13 cellular contexts compared by ENCODE assay signal in genomic region chr3:60742606-60743145, GRCh38.
DNase-seq lines count a peak whose midpoint lies in the region; ATAC-seq, FAIRE-seq and TF ChIP-seq lines count a peak whose summit lies in the region.
"Had no signal": no experiment of that assay in that cellular context is flagged by ENCODE, and none has a peak within 500 bp of the region (broad histone marks: within the 10 kb centered on the region; RNA-seq: fewer than 3 reads in every experiment).

No MANE protein-coding gene starts in this region.

- no peaks in the 10 kb centered on the region for H3K27me3 ChIP-seq in bronchial epithelial cell (ENCODE audit: control insufficient read depth, insufficient read depth, low read length)
- H3K27me3 ChIP-seq in WERI-Rb-1 (ENCODE audit: insufficient read depth, low read depth, severe bottlenecking): no peaks in the 10 kb centered on the region

- H3K4me3 Mint-ChIP-seq in activated CD4-positive, alpha-beta T cell treated with anti-CD3 and anti-CD28 coated beads, Interleukin-2, amount 10 ng/mL, durations not matched to agents 7 days and 5 days: no peak overlapping the region
- H3K4me3 Mint-ChIP-seq in T-helper 17 cell: no peak overlapping the region

- H3K9me3 ChIP-seq in WERI-Rb-1 (ENCODE audit: severe bottlenecking): no peaks in the 10 kb centered on the region
- no peaks in the 10 kb centered on the region for H3K9me3 ChIP-seq in T-helper 17 cell (ENCODE audit: control insufficient read depth, low read length, poor library complexity, severe bottlenecking)

- POLR2A ChIA-PET in activated CD4-positive, alpha-beta T cell treated with anti-CD3 and anti-CD28 coated beads, Interleukin-2, amount 10 ng/mL, durations not matched to agents 7 days and 5 days (lab: Charles Lee): no interaction called here

- H3K36me3 ChIP-seq in bronchial epithelial cell (ENCODE audit: control insufficient read depth, insufficient read depth, low read length) (no peaks in the 10 kb centered on the region), WERI-Rb-1 (no peaks in the 10 kb centered on the region)

- CTCF ChIA-PET in activated CD4-positive, alpha-beta T cell treated with anti-CD3 and anti-CD28 coated beads, Interleukin-2, amount 10 ng/mL, durations not matched to agents 7 days and 5 days (lab: Charles Lee): interaction anchor here (1.6 kb wide), 1 partner anchor 8 kb away, joined by 3 read pairs; no protein-coding TSS in a partner anchor

- DNase-seq in Ammon's horn (ENCODE audit: low spot score) (peak; percentile 6), bronchial epithelial cell (ENCODE audit: low read depth) (peak; percentile 30), kidney tubule cell (ENCODE audit: low spot score) (peak; percentile 68), WERI-Rb-1 (no peak), cerebellar nuclear complex (lab: John Stamatoyannopoulos, UW) (no peak), T-helper 17 cell (no peak)
- DNase-seq in activated CD4-positive, alpha-beta T cell treated with anti-CD3 and anti-CD28 coated beads, Interleukin-2, amount 10 ng/mL, durations not matched to agents 7 days and 5 days: no peak
- DNase-seq: activated gamma-delta T cell treated with Interleukin-2 at 50 U/mL for 16 hours, NCI-H2081 treated with DMSO at 0.1 percent for 48 hours, T-helper 9 cell had no signal

- H3K27ac Mint-ChIP-seq in activated CD4-positive, alpha-beta T cell treated with anti-CD3 and anti-CD28 coated beads, Interleukin-2, amount 10 ng/mL, durations not matched to agents 7 days and 5 days: no peak overlapping the region
- H3K27ac Mint-ChIP-seq in T-helper 17 cell: no peak overlapping the region

- H3K4me3 ChIP-seq in bronchial epithelial cell (ENCODE audit: low read depth, low read length): no peak overlapping the region
- no peak overlapping the region for H3K4me3 ChIP-seq in WERI-Rb-1 (ENCODE audit: low read depth, low read length)

- no peaks in the 10 kb centered on the region for H3K9me3 Mint-ChIP-seq in activated CD4-positive, alpha-beta T cell treated with anti-CD3 and anti-CD28 coated beads, Interleukin-2, amount 10 ng/mL, durations not matched to agents 7 days and 5 days

- H3K27ac ChIP-seq in WERI-Rb-1: no peak overlapping the region
- H3K27ac ChIP-seq: epithelial cell of prostate had no signal

- TF ChIP-seq CTCF in LNCAP (IDR thresholded peaks at IDR 0.05): peak; percentile 53
- no peak for TF ChIP-seq CTCF in bronchial epithelial cell (IDR thresholded peaks at IDR 0.05; ENCODE audit: insufficient read depth, low read length, severe bottlenecking)
- no peak for TF ChIP-seq CTCF in WERI-Rb-1 (IDR thresholded peaks at IDR 0.05; ENCODE audit: low read depth, low read length)

- FAIRE-seq in bronchial epithelial cell (lab: Jason Lieb, UNC): no peak
- FAIRE-seq: D721Med had no signal

- H3K36me3 Mint-ChIP-seq in activated CD4-positive, alpha-beta T cell treated with anti-CD3 and anti-CD28 coated beads, Interleukin-2, amount 10 ng/mL, durations not matched to agents 7 days and 5 days (ENCODE audit: low read depth): no peaks in the 10 kb centered on the region
- no peaks in the 10 kb centered on the region for H3K36me3 Mint-ChIP-seq in T-helper 17 cell (ENCODE audit: low read depth)

- H3K4me1 Mint-ChIP-seq in activated CD4-positive, alpha-beta T cell treated with anti-CD3 and anti-CD28 coated beads, Interleukin-2, amount 10 ng/mL, durations not matched to agents 7 days and 5 days: no peaks in the 10 kb centered on the region
- H3K4me1 Mint-ChIP-seq in T-helper 17 cell: no peaks in the 10 kb centered on the region

- no peaks in the 10 kb centered on the region for H3K27me3 Mint-ChIP-seq in activated CD4-positive, alpha-beta T cell treated with anti-CD3 and anti-CD28 coated beads, Interleukin-2, amount 10 ng/mL, durations not matched to agents 7 days and 5 days
- no peaks in the 10 kb centered on the region for H3K27me3 Mint-ChIP-seq in T-helper 17 cell

- ATAC-seq in T-helper 17 cell: no peak

Comparison
In these comparisons a context has a peak if more than half of its experiments do, and no peak if none do; other contexts are left out.
1. DNase-seq: peak in Ammon's horn (single experiment), bronchial epithelial cell (single experiment) and kidney tubule cell (single experiment); none in activated CD4-positive, alpha-beta T cell treated with anti-CD3 and anti-CD28 coated beads, Interleukin-2, amount 10 ng/mL, durations not matched to agents 7 days and 5 days (single experiment), WERI-Rb-1 (single experiment), cerebellar nuclear complex (0 of 2) and T-helper 17 cell (0 of 3).